ENCODE assay signal across 1 cellular context in genomic region chr14:100676089-100676685, GRCh38.
TF ChIP-seq lines count a peak whose summit lies in the region.

No MANE protein-coding gene starts in this region.

TF ChIP-seq in K562, 482 proteins besides CTCF, POLR2A, EP300 and RAD21 (continued from another document):
- TF ChIP-seq, protein P1, sequence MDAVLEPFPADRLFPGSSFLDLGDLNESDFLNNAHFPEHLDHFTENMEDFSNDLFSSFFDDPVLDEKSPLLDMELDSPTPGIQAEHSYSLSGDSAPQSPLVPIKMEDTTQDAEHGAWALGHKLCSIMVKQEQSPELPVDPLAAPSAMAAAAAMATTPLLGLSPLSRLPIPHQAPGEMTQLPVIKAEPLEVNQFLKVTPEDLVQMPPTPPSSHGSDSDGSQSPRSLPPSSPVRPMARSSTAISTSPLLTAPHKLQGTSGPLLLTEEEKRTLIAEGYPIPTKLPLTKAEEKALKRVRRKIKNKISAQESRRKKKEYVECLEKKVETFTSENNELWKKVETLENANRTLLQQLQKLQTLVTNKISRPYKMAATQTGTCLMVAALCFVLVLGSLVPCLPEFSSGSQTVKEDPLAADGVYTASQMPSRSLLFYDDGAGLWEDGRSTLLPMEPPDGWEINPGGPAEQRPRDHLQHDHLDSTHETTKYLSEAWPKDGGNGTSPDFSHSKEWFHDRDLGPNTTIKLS (IDR thresholded peaks at IDR 0.05; ENCODE audit: borderline replicate concordance, low read depth) = peak; percentile 30; the same call in 1 of the 2 replicates
- TF ChIP-seq BCOR (IDR thresholded peaks at IDR 0.05) = peak; percentile 66
- no peak for TF ChIP-seq IFI16 (CRISPR knock-in tag; IDR thresholded peaks at IDR 0.05)
- no peak; the same call in 1 of the 2 replicates for TF ChIP-seq GATAD2B (IDR thresholded peaks at IDR 0.05; ENCODE audit: borderline replicate concordance)
- TF ChIP-seq PML (IDR thresholded peaks at IDR 0.05; ENCODE audit: low read length) = 0 out of 2 replicates have a peak, but pooled peaks have one; percentile 32
- TF ChIP-seq, protein P2, sequence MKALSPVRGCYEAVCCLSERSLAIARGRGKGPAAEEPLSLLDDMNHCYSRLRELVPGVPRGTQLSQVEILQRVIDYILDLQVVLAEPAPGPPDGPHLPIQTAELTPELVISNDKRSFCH (CRISPR knock-in tag; IDR thresholded peaks at IDR 0.05) = no peak
- TF ChIP-seq, protein P2 (tag; IDR thresholded peaks at IDR 0.05) = peak; percentile 50; the same call in 1 of the 2 replicates
- peak in 1 of 2 experiments; percentile 44; a peak in 1 of 4 replicates for TF ChIP-seq TRIM24 (IDR thresholded peaks at IDR 0.05)
- 0 out of 2 replicates have a peak, but pooled peaks have one; percentile 20 for TF ChIP-seq KLF16 (IDR thresholded peaks at IDR 0.05)
- no peak for TF ChIP-seq ZFPM2 (CRISPR knock-in tag; IDR thresholded peaks at IDR 0.05)
- TF ChIP-seq VEZF1 (CRISPR knock-in tag; IDR thresholded peaks at IDR 0.05) = peak; percentile 60; the same call in 1 of the 2 replicates
TF ChIP-seq in K562: peak in this region for 93.
